9 cellular contexts compared by ENCODE assay signal in the genomic region with DNA sequence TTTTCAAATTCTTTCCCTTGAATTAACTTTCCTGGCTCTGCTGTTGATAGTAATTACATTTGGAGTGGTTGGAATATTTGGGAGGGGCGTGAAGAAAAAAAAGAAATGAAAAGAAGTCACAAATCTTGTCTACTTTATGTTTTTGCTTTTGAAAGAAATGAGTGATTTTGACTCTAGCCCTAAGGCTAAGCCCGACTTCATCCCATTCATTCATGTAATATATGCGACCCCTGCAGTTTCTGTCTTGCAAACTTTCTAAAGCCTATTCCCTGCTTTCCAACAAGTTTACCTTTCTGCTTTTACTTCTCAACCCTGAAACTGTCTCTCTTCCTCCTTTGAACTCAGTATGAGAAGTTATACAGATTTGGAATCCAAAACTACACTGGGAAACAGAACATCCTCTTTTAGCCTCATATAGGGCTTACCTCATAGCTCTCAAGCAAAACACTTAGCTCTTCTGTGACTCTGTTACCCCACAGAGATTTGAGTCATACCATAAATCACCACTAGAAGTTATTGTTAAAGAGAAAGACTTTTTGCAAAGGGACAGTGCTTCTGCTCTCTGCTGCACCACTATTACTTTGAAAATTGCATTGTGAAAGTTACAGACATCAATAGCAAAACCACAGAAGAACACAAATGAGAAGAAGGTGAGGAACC. TPM values are rescaled to one million over a fixed set of nuclear protein-coding genes. Genes with fewer than 3 reads are reported as not detected.
DNase-seq lines count a peak whose midpoint lies in the region; ATAC-seq, FAIRE-seq and TF ChIP-seq lines count a peak whose summit lies in the region.
"Had no signal": no experiment of that assay in that cellular context is flagged by ENCODE, and none has a peak within 500 bp of the region (broad histone marks: within the 10 kb centered on the region; RNA-seq: fewer than 3 reads in every experiment).

No MANE protein-coding gene starts in this region.

- no peak overlapping the region for H3K27ac Mint-ChIP-seq in activated T-helper 17 cell treated with anti-CD3 and anti-CD28 coated beads, Interleukin-2, amount 50 U/mL, for 72 hours

- no peaks in the 10 kb centered on the region for H3K9me2 ChIP-seq in hepatocyte (replicated peaks; ENCODE audit: insufficient read depth)

- H3K4me1 ChIP-seq in HepG2 (ENCODE audit: insufficient read depth, low read length) (no peaks in the 10 kb centered on the region), hepatocyte (ENCODE audit: insufficient read depth) (no peaks in the 10 kb centered on the region)

- H3K4me3 ChIP-seq in HepG2 (replicated peaks in 1 of 3; ENCODE audit: insufficient read depth in 1 of 3, low read depth in 2 of 3, low read length in 3 of 3) (no peak overlapping the region), hepatocyte (no peak overlapping the region)

- FAIRE-seq in HepG2 (lab: Jason Lieb, UNC) = no peak

- peaks cover 4% of the 10 kb centered on the region for H3K9me3 Mint-ChIP-seq in activated T-helper 17 cell treated with anti-CD3 and anti-CD28 coated beads, Interleukin-2, amount 50 U/mL, for 72 hours

- TF ChIP-seq CTCF in HepG2 (CRISPR knock-in tag; IDR thresholded peaks at IDR 0.05) (peak; percentile 39), hepatocyte (IDR thresholded peaks at IDR 0.05; ENCODE audit: poor library complexity) (no peak)

- CTCF ChIA-PET in HepG2 (lab: Yijun Ruan, JAX; ENCODE audit: low intra/inter-chr PET ratio, low total read pairs) = no interaction called here

- H3K79me2 ChIP-seq in HepG2 (ENCODE audit: insufficient read depth, low read length) (no peaks in the 10 kb centered on the region), hepatocyte (no peaks in the 10 kb centered on the region)

- BruUV-seq in HepG2 (replicated peaks; lab: Mats Ljungman, UMichigan) = no TSS peak

- no peak for TF ChIP-seq RAD21 in HepG2 (CRISPR knock-in tag; IDR thresholded peaks at IDR 0.05)

- peaks cover 36% of the 10 kb centered on the region for H3K27me3 Mint-ChIP-seq in activated T-helper 17 cell treated with anti-CD3 and anti-CD28 coated beads, Interleukin-2, amount 50 U/mL, for 72 hours

- H3K4me1 Mint-ChIP-seq in activated T-helper 17 cell treated with anti-CD3 and anti-CD28 coated beads, Interleukin-2, amount 50 U/mL, for 72 hours = no peaks in the 10 kb centered on the region

- H3K4me2 ChIP-seq in HepG2 (ENCODE audit: low read depth, low read length) = no peak overlapping the region
- no peak overlapping the region for H3K4me2 ChIP-seq in hepatocyte

- in situ Hi-C loops in HepG2 (cut with HindIII; ENCODE audit: extremely low pct_ligation_motif_present, low pct_unique_long_range_greater_than_20kb) = no loop called here

- H3K27ac ChIP-seq in HepG2 (ENCODE audit: extremely low read length, insufficient read depth, low read length) (no peak overlapping the region), hepatocyte (no peak overlapping the region)

- H4K20me1 ChIP-seq in HepG2 (ENCODE audit: insufficient read depth, low read length) = no peaks in the 10 kb centered on the region
- no peaks in the 10 kb centered on the region for H4K20me1 ChIP-seq in hepatocyte (ENCODE audit: insufficient read depth, poor library complexity, severe bottlenecking)

- H3K36me3 ChIP-seq in HepG2 (replicated peaks in 1 of 2; ENCODE audit: control insufficient read depth in 1 of 2, insufficient read depth in 2 of 2, low read length in 2 of 2) (no peaks in the 10 kb centered on the region), hepatocyte (replicated peaks; ENCODE audit: insufficient read depth, low read depth) (no peaks in the 10 kb centered on the region)

- H2AFZ ChIP-seq in HepG2 (ENCODE audit: low read length) = no peak overlapping the region
- no peak overlapping the region for H2AFZ ChIP-seq in hepatocyte

- intact Hi-C loops in HepG2 (cut with micrococcal nuclease; ENCODE audit: unreplicated experiment) = loop anchor here (10.0 kb wide), 1 partner anchor 147 kb away; the partner anchor contains the start of gene APBA1

- peaks cover 0 to 18% of the 10 kb centered on the region in 2 experiments; a peak in 2 of 5 replicates for H3K27me3 ChIP-seq in HepG2 (ENCODE audit: control insufficient read depth in 1 of 2, insufficient read depth in 2 of 2, low read length in 2 of 2)
- H3K27me3 ChIP-seq in hepatocyte = peaks cover 16% of the 10 kb centered on the region

- H3K9me3 ChIP-seq in HepG2 (ENCODE audit: low read length) (no peaks in the 10 kb centered on the region), hepatocyte (ENCODE audit: low read depth) (no peaks in the 10 kb centered on the region)

- peak; percentile 75 for ATAC-seq in HG02885 (IDR thresholded peaks at IDR 0.05; ENCODE audit: poor library complexity, unreplicated experiment)
- peak; percentile 51 for ATAC-seq in activated T-helper 17 cell treated with anti-CD3 and anti-CD28 coated beads, Interleukin-2, amount 50 U/mL, for 72 hours (replicated peaks)
- ATAC-seq in HepG2 = peak; percentile 65
- ATAC-seq in HG02610 (IDR thresholded peaks at IDR 0.05; ENCODE audit: unreplicated experiment) = no peak

- TF ChIP-seq POLR2A in HepG2 (IDR thresholded peaks at IDR 0.05; ENCODE audit: insufficient read depth in 1 of 2, low read depth in 2 of 2, low read length in 2 of 2) = no peak

- H3K36me3 Mint-ChIP-seq in activated T-helper 17 cell treated with anti-CD3 and anti-CD28 coated beads, Interleukin-2, amount 50 U/mL, for 72 hours (ENCODE audit: low read depth) = no peaks in the 10 kb centered on the region

- POLR2A ChIA-PET in HepG2 (lab: Yijun Ruan, JAX) = no interaction called here

- H3K9ac ChIP-seq in HepG2 (ENCODE audit: insufficient read depth, low read depth, low read length) = no peak overlapping the region

- 17% methylated on average over 3 of the region's 3 CpGs for WGBS in HepG2 (ENCODE audit: low lambda C conversion rate)
- WGBS in hepatocyte (ENCODE audit: low lambda C conversion rate, missing lambda C conversion rate) = 50% methylated on average over 3 of the region's 3 CpGs

- TF ChIP-seq EP300 in HepG2 (IDR thresholded peaks at IDR 0.05; ENCODE audit: low read depth in 2 of 2, low read length in 2 of 2) (no peak), HepG2 (CRISPR knock-in tag; IDR thresholded peaks at IDR 0.05; ENCODE audit: borderline replicate concordance) (no peak)

- DNase-seq in EL = peak; percentile 23
- no peak for DNase-seq in HepG2 (ENCODE audit: low spot score)
- no peak for DNase-seq in DMS79 treated with DMSO at 0.1 percent for 48 hours (lab: John Stamatoyannopoulos, UW)
- DNase-seq in activated gamma-delta T cell (lab: John Stamatoyannopoulos, UW) = no peak
- no peak for DNase-seq in hepatocyte (ENCODE audit: low spot score)
- DNase-seq: GDM1 had no signal

- H3K4me3 Mint-ChIP-seq in activated T-helper 17 cell treated with anti-CD3 and anti-CD28 coated beads, Interleukin-2, amount 50 U/mL, for 72 hours = no peak overlapping the region

TF ChIP-seq in HepG2, 621 proteins besides CTCF, POLR2A, EP300 and RAD21 (continues in another document):
- no peak for TF ChIP-seq CBFB (CRISPR knock-in tag; IDR thresholded peaks at IDR 0.05)

RNA-seq across cellular contexts. Expression of gene CFAP95, which starts 1.6 kb away (rescaled TPM):
- not detected for total RNA-seq in activated T-helper 17 cell treated with anti-CD3 and anti-CD28 coated beads, Interleukin-2, amount 50 U/mL, for 72 hours
- not detected in 2 replicates for total RNA-seq in HepG2 (2016; rRNA removed; fragmentation: Illumina TruSeq; extraction: Trizol)
- not detected in 2 replicates for total RNA-seq in HepG2 (2016; cell fraction: cytosol; rRNA removed; fragmentation: Illumina TruSeq; extraction: Trizol; ENCODE audit: low read depth)
- total RNA-seq in HepG2 (2016; cell fraction: insoluble cytoplasmic fraction; rRNA removed; fragmentation: Illumina TruSeq; extraction: Trizol) = not detected in 2 replicates
- not detected in 2 replicates for total RNA-seq in HepG2 (2016; cell fraction: membrane; rRNA removed; fragmentation: Illumina TruSeq; extraction: Trizol)
- not detected in 2 replicates for total RNA-seq in HepG2 (2016; cell fraction: nucleus; rRNA removed; fragmentation: Illumina TruSeq; extraction: Trizol)
- not detected in 2 replicates for polyA plus RNA-seq in HepG2 (2011; rRNA removed)
- polyA plus RNA-seq in HepG2 (2011; cell fraction: cytosol; rRNA removed) = not detected in 2 replicates
- not detected in 2 replicates for polyA plus RNA-seq in HepG2 (2011; cell fraction: nucleus; rRNA removed)
- polyA plus RNA-seq in HepG2 (2012) = not detected in 2 replicates
- not detected in 2 replicates for polyA plus RNA-seq in HepG2 (2016; cell fraction: cytosol; fragmentation: Illumina TruSeq; extraction: Trizol; ENCODE audit: low read depth)
- polyA plus RNA-seq in HepG2 (2016; cell fraction: insoluble cytoplasmic fraction; fragmentation: Illumina TruSeq; extraction: Trizol; ENCODE audit: low read depth) = not detected in 2 replicates
- polyA plus RNA-seq in HepG2 (2016; cell fraction: membrane; fragmentation: Illumina TruSeq; extraction: Trizol; ENCODE audit: low read depth) = not detected in 2 replicates
- not detected in 2 replicates for polyA plus RNA-seq in HepG2 (2016; cell fraction: nucleus; fragmentation: Illumina TruSeq; extraction: Trizol; ENCODE audit: insufficient read depth, low read depth)
- not detected in 2 replicates for polyA minus RNA-seq in HepG2 (2011; rRNA and poly(A)+ RNA removed; ENCODE audit: low replicate concordance)
- polyA minus RNA-seq in HepG2 (2011; cell fraction: cytosol; rRNA and poly(A)+ RNA removed) = not detected in 2 replicates
- polyA minus RNA-seq in HepG2 (2011; cell fraction: nucleus; rRNA and poly(A)+ RNA removed) = not detected in 2 replicates
- 3.1 TPM in 1 of 2 replicates, not detected in the other for total RNA-seq in hepatocyte
- 0.30 and 0.62 TPM in 2 replicates for polyA plus RNA-seq in hepatocyte
